13 cellular contexts compared by ENCODE assay signal in the genomic region with DNA sequence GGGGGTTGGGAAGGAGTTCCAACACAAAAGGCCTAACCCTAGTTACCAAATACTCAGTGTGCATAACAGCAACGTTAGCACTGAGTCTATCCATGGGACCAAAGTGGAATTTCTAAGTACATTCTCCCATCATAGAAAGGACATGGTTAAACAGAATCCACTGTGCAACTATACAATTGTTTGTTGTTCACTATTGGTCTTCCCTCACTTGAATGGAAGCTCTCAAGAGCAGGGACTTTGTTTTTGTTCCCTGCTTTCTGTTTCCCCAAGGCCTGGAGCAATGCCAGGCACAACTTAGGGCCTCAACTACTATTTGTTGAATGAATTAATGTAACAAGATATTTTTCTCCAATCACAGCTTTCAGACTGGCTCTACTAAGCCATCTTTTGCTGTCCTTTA.
"Had no signal": no experiment of that assay in that cellular context is flagged by ENCODE, and none has a peak within 500 bp of the region (broad histone marks: within the 10 kb centered on the region; RNA-seq: fewer than 3 reads in every experiment).

No MANE protein-coding gene starts in this region.

- H3K27ac ChIP-seq: cardiac muscle cell, esophagus muscularis mucosa, pancreas, spleen, suprapubic skin, upper lobe of left lung had no signal

- H3K4me3 Mint-ChIP-seq: nephron; stimulated activated naive CD8-positive, alpha-beta T cell treated with anti-CD3 and anti-CD28 coated beads, Interleukin-15, Interleukin-2, amounts not matched to agents 100 ng/mL and 50 ng/mL, for 24 hours; T-helper 2 cell treated with Interferon-gamma antibody and Interleukin-4, amounts not matched to agents 5 μg/mL and 100 μg/mL, for 36 hours had no signal

- DNase-seq: activated naive CD4-positive, alpha-beta T cell treated with Interleukin-2 at 50 U/mL for 16 hours; aorta; pancreas; sigmoid colon; spleen; upper lobe of left lung had no signal

- H3K4me3 ChIP-seq: cardiac muscle cell, esophagus muscularis mucosa, pancreas, sigmoid colon, spleen, suprapubic skin, upper lobe of left lung had no signal

- H3K4me1 ChIP-seq: pancreas, spleen had no signal

- H3K9me3 Mint-ChIP-seq: nephron; stimulated activated naive CD8-positive, alpha-beta T cell treated with anti-CD3 and anti-CD28 coated beads, Interleukin-15, Interleukin-2, amounts not matched to agents 100 ng/mL and 50 ng/mL, for 24 hours; T-helper 2 cell treated with Interferon-gamma antibody and Interleukin-4, amounts not matched to agents 5 μg/mL and 100 μg/mL, for 36 hours had no signal

- H3K27ac Mint-ChIP-seq: nephron; stimulated activated naive CD8-positive, alpha-beta T cell treated with anti-CD3 and anti-CD28 coated beads, Interleukin-15, Interleukin-2, amounts not matched to agents 100 ng/mL and 50 ng/mL, for 24 hours; T-helper 2 cell treated with Interferon-gamma antibody and Interleukin-4, amounts not matched to agents 5 μg/mL and 100 μg/mL, for 36 hours had no signal

- H3K9me3 ChIP-seq: esophagus muscularis mucosa, pancreas, sigmoid colon, spleen, suprapubic skin, upper lobe of left lung had no signal

- H3K36me3 ChIP-seq: cardiac muscle cell, esophagus muscularis mucosa, pancreas, sigmoid colon, spleen, suprapubic skin, upper lobe of left lung had no signal

- H3K27me3 ChIP-seq: cardiac muscle cell, esophagus muscularis mucosa, pancreas, sigmoid colon, spleen, suprapubic skin, upper lobe of left lung had no signal

- FAIRE-seq: colon, pancreas had no signal
